ENCODE assay signal across 11 cellular contexts in genomic region chr2:240917009-240917683, GRCh38. TPM values are rescaled to one million over a fixed set of nuclear protein-coding genes. Genes with fewer than 3 reads are reported as not detected.
DNase-seq lines count a peak whose midpoint lies in the region; ATAC-seq and FAIRE-seq lines count a peak whose summit lies in the region.
"Had no signal": no experiment of that assay in that cellular context is flagged by ENCODE, and none has a peak within 500 bp of the region (broad histone marks: within the 10 kb centered on the region; RNA-seq: fewer than 3 reads in every experiment).

No MANE protein-coding gene starts in this region.

- H3K27ac ChIP-seq in GM23248 (peak overlapping the region; percentile 52), SK-N-MC (peak overlapping the region; percentile 91), small intestine (ENCODE audit: low read depth in 1 of 2, low read length in 1 of 2) (peak overlapping the region in 1 of 2 donors; percentile 48)

- H3K9me2 ChIP-seq in GM23248 (ENCODE audit: insufficient read depth) = no peaks in the 10 kb centered on the region

- ATAC-seq in HG03439 (IDR thresholded peaks at IDR 0.05; ENCODE audit: unreplicated experiment) = no peak

- in situ Hi-C loops in GM23248 (cut with MboI) = no loop called here

- H3K9ac ChIP-seq in GM23248 (peak overlapping the region; percentile 48; the same call in 1 of the 2 replicates), SK-N-MC (ENCODE audit: insufficient read length) (peak overlapping the region; percentile 37), iPS-15b (ENCODE audit: low read depth, low read length) (no peak overlapping the region), skeletal muscle satellite cell (ENCODE audit: low read depth, low read length) (no peak overlapping the region)

- H3K4me3 ChIP-seq in GM23248 = no peak overlapping the region
- H3K4me3 ChIP-seq in SK-N-MC = peak overlapping the region; percentile 75
- H3K4me3 ChIP-seq in iPS-15b (ENCODE audit: low read depth, low read length) = peak overlapping the region; percentile 30
- no peak overlapping the region for H3K4me3 ChIP-seq in skeletal muscle satellite cell (ENCODE audit: low read length)
- no peak overlapping the region for H3K4me3 ChIP-seq in small intestine (ENCODE audit: low read depth in 1 of 2, low read length in 2 of 2)

- 61 to 67% methylated on average over 20 of the region's 20 CpGs for whole genome bisulfite sequencing in GM23248 (ENCODE audit: low coverage in 1 of 2, low lambda C conversion rate in 2 of 2, missing lambda C conversion rate in 2 of 2), 2 experiments
- 59 to 75% (median 66%) methylated on average over 20 of the region's 20 CpGs for WGBS in small intestine, 3 donors

- H3K9me3 ChIP-seq in GM23248 (ENCODE audit: low read depth) = no peaks in the 10 kb centered on the region
- H3K9me3 ChIP-seq in SK-N-MC (ENCODE audit: low read depth, low read length) = no peaks in the 10 kb centered on the region
- H3K9me3 ChIP-seq in iPS-15b (ENCODE audit: control insufficient read depth, insufficient read depth, low read length) = no peaks in the 10 kb centered on the region
- no peaks in the 10 kb centered on the region for H3K9me3 ChIP-seq in skeletal muscle satellite cell (replicated peaks; ENCODE audit: low read length)
- no peaks in the 10 kb centered on the region for H3K9me3 ChIP-seq in small intestine (ENCODE audit: control insufficient read depth, low read depth)
- H3K9me3 ChIP-seq: heart right ventricle had no signal

- no peaks in the 10 kb centered on the region for H3K79me2 ChIP-seq in GM23248 (ENCODE audit: insufficient read depth)

- peaks cover 15% of the 10 kb centered on the region for H3F3A ChIP-seq in GM23248 (ENCODE audit: insufficient read depth)

- no peaks in the 10 kb centered on the region for H3K27me3 ChIP-seq in GM23248 (replicated peaks; ENCODE audit: insufficient read depth)
- H3K27me3 ChIP-seq in iPS-15b (ENCODE audit: control insufficient read depth, insufficient read depth, low read length) = peaks cover 4% of the 10 kb centered on the region
- H3K27me3 ChIP-seq in skeletal muscle satellite cell (ENCODE audit: control insufficient read depth, insufficient read depth, low read length) = no peaks in the 10 kb centered on the region
- H3K27me3 ChIP-seq in small intestine (ENCODE audit: control insufficient read depth in 2 of 2, insufficient read depth in 2 of 2, low read length in 2 of 2) = no peaks in the 10 kb centered on the region

- H3K36me3 ChIP-seq in GM23248 (ENCODE audit: low read depth) (no peaks in the 10 kb centered on the region), SK-N-MC (ENCODE audit: insufficient read depth, low read length) (no peaks in the 10 kb centered on the region), iPS-15b (ENCODE audit: control insufficient read depth, insufficient read depth, low read length) (no peaks in the 10 kb centered on the region), skeletal muscle satellite cell (ENCODE audit: insufficient read depth, low read length) (no peaks in the 10 kb centered on the region), small intestine (ENCODE audit: control insufficient read depth in 2 of 2, insufficient read depth in 2 of 2, low read length in 2 of 2) (no peaks in the 10 kb centered on the region)
- H3K36me3 ChIP-seq: heart right ventricle had no signal

- H4K20me1 ChIP-seq in GM23248 (ENCODE audit: insufficient read depth) = no peaks in the 10 kb centered on the region

- H3K4me1 ChIP-seq in GM23248 (ENCODE audit: insufficient read depth) (peaks cover 45% of the 10 kb centered on the region), iPS-15b (ENCODE audit: control insufficient read depth, insufficient read depth, low read length) (no peaks in the 10 kb centered on the region), skeletal muscle satellite cell (ENCODE audit: control insufficient read depth, insufficient read depth, low read length) (peaks cover 48% of the 10 kb centered on the region), small intestine (ENCODE audit: control insufficient read depth in 2 of 2, insufficient read depth in 1 of 2, low read depth in 1 of 2, low read length in 1 of 2) (no peaks in the 10 kb centered on the region)

- no peak for DNase-seq in GM23248
- DNase-seq in SK-N-MC (ENCODE audit: low read depth, low spot score) = no peak
- DNase-seq in stimulated activated CD4-positive, alpha-beta T cell treated with anti-CD3 and anti-CD28 coated beads, Interleukin-4, amount 100 ng/mL, for 24 hours = no peak
- no peak for DNase-seq in NCI-H128 (lab: John Stamatoyannopoulos, UW; ENCODE audit: unreplicated experiment)
- no peak for DNase-seq in small intestine
- DNase-seq: activated T-cell treated with anti-CD3 and anti-CD28 coated beads, Interleukin-2, amount 50 U/mL, for 1 hour had no signal

- H3K4me2 ChIP-seq in GM23248 (ENCODE audit: unreplicated experiment) (peak overlapping the region; percentile 29), skeletal muscle satellite cell (ENCODE audit: low read length) (peak overlapping the region; percentile 59)

- no peak for FAIRE-seq in small intestine (lab: Jason Lieb, UNC)

- H2AFZ ChIP-seq in GM23248 = no peak overlapping the region

RNA-seq across cellular contexts. Expression of gene CROCC2, which starts 11.0 kb away (rescaled TPM):
- total RNA-seq in GM23248 (2014; rRNA removed; shearing (Covaris generic)) = under 0.01 and 2.4 TPM in 2 replicates
- polyA plus RNA-seq in GM23248 (2016; fragmentation: Nextera tagmentation; extraction: Ambion mirVana) (not detected in 2 replicates), small intestine (under 1 TPM in 1 of 3 donors, not detected in 2; 0.13 TPM)
- total RNA-seq in skeletal muscle satellite cell (2012; rRNA removed) = under 0.01 TPM in 1 of 2 replicates, not detected in the other
- total RNA-seq: heart right ventricle, subcutaneous adipose tissue had no signal

RNA-seq across cellular contexts. Expression of gene MAB21L4, which starts 21.2 kb away (rescaled TPM):
- total RNA-seq in GM23248 (2014; rRNA removed; shearing (Covaris generic)) = not detected in 2 replicates
- not detected in 2 replicates for polyA plus RNA-seq in GM23248 (2016; fragmentation: Nextera tagmentation; extraction: Ambion mirVana)
- not detected in 2 replicates for total RNA-seq in skeletal muscle satellite cell (2012; rRNA removed)
- 10 to 100 TPM in 1 of 3 donors, 1 to 10 TPM in 2; 3.8 to 29.3 (median 4.0) TPM for polyA plus RNA-seq in small intestine
- total RNA-seq: subcutaneous adipose tissue had no signal

RNA-seq across cellular contexts. Expression of gene AGXT, which starts 48.5 kb away (rescaled TPM):
- total RNA-seq in GM23248 (2014; rRNA removed; shearing (Covaris generic)) = not detected in 2 replicates
- polyA plus RNA-seq in GM23248 (2016; fragmentation: Nextera tagmentation; extraction: Ambion mirVana) = not detected in 2 replicates
- not detected in 2 replicates for total RNA-seq in skeletal muscle satellite cell (2012; rRNA removed)
- 1 to 10 TPM in 1 of 3 donors, under 1 TPM in 2; 0.27 to 1.8 (median 0.84) TPM for polyA plus RNA-seq in small intestine
- total RNA-seq: heart right ventricle had no signal

Comparison
In these comparisons a context has a peak if more than half of its experiments do, and no peak if none do; other contexts are left out.
1. H3K4me3 ChIP-seq: peak in SK-N-MC (single experiment) and iPS-15b (single experiment); none in GM23248 (single experiment), skeletal muscle satellite cell (single experiment) and small intestine (0 of 2).
2. H3K9ac ChIP-seq: peak in GM23248 (single experiment) and SK-N-MC (single experiment); none in iPS-15b (single experiment) and skeletal muscle satellite cell (single experiment).